ENCODE assay signal across 19 cellular contexts in the genomic region with DNA sequence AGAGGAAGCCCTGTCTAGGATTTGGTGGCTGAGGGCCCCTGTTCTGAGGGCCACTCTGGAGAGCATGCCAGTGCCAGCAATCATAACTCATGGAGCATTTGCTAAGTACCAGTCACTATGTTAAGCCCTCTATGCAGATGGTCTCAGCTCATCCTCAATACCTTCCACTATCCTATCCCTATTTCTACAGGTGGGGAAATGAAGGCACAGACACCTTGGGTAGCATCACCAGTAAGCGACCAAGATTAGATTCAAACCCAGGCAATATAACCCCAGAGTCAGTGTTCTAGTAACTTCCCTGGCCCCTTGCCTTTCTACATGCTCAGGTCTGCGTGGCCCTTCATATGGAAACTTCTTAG. TPM values are rescaled to one million over a fixed set of nuclear protein-coding genes. Genes with fewer than 3 reads are reported as not detected.
DNase-seq lines count a peak whose midpoint lies in the region; ATAC-seq, FAIRE-seq and TF ChIP-seq lines count a peak whose summit lies in the region.
"Had no signal": no experiment of that assay in that cellular context is flagged by ENCODE, and none has a peak within 500 bp of the region (broad histone marks: within the 10 kb centered on the region; RNA-seq: fewer than 3 reads in every experiment).

No MANE protein-coding gene starts in this region.

- no peak for FAIRE-seq in GM12878 (lab: Jason Lieb, UNC)
- FAIRE-seq in GM19239 (lab: Jason Lieb, UNC), result no peak
- FAIRE-seq: colon, kidney had no signal

- H3K79me2 ChIP-seq in GM12878 (ENCODE audit: control insufficient read depth, insufficient read depth, low read length), result no peaks in the 10 kb centered on the region

- peaks cover 31% of the 10 kb centered on the region for H3K36me3 ChIP-seq in A673 (ENCODE audit: insufficient read depth, low read length, poor library complexity, severe bottlenecking)
- H3K36me3 ChIP-seq in HEK293 (ENCODE audit: control insufficient read depth in 2 of 2, insufficient read depth in 1 of 2, low read length in 2 of 2), result peaks cover 0 to 77% of the 10 kb centered on the region in 2 experiments
- H3K36me3 ChIP-seq in GM12878 (ENCODE audit: control insufficient read depth in 2 of 2, insufficient read depth in 2 of 2, low read length in 1 of 2), result peaks cover 4 to 19% of the 10 kb centered on the region in 2 experiments; a peak in 3 of 4 replicates

- BruUV-seq in A673 (replicated peaks; lab: Mats Ljungman, UMichigan) (no TSS peak), GM12878 (replicated peaks; lab: Mats Ljungman, UMichigan) (TSS peak; percentile 37)

- SMC1A ChIA-PET in GM12878 (lab: Charles Lee; ENCODE audit: uncharacterized antibody, unreplicated experiment), result interaction anchor here (0.7 to 3.1 kb wide), 7 partner anchors 9 to 427 kb away, joined by 3 to 16 read pairs (median 4); no protein-coding TSS in a partner anchor

- TF ChIP-seq RAD21 in GM12878 (IDR thresholded peaks at IDR 0.05; ENCODE audit: insufficient read depth, low read depth, low read length), result no peak

- ATAC-seq in GM12878 (no peak), HG03520 (IDR thresholded peaks at IDR 0.05; ENCODE audit: unreplicated experiment) (no peak), HG02763 (IDR thresholded peaks at IDR 0.05; ENCODE audit: unreplicated experiment) (no peak)
- ATAC-seq in activated CD4-positive, alpha-beta T cell treated with anti-CD3 and anti-CD28 coated beads for 36 hours, result no peak

- H3K27me3 Mint-ChIP-seq in nephron (ENCODE audit: low read depth), result no peaks in the 10 kb centered on the region
- H3K27me3 Mint-ChIP-seq in activated CD4-positive, alpha-beta T cell treated with anti-CD3 and anti-CD28 coated beads for 36 hours, result no peaks in the 10 kb centered on the region
- H3K27me3 Mint-ChIP-seq: naive B cell had no signal

- no peak for DNase-seq in A673 (ENCODE audit: low spot score)
- no peak for DNase-seq in GM12878 (ENCODE audit: low read depth, low spot score)
- no peak for DNase-seq in activated CD4-positive, alpha-beta T cell treated with anti-CD3 and anti-CD28 coated beads for 36 hours
- DNase-seq in GM19239 (ENCODE audit: insufficient read length, low spot score), result no peak

- RAD21 ChIA-PET in GM12878 (lab: Charles Lee; ENCODE audit: unreplicated experiment), result interaction anchor here (0.5 to 1.5 kb wide), 12 partner anchors 14 to 1060 kb away, joined by 3 to 33 read pairs (median 3); no protein-coding TSS in a partner anchor

- H3K9ac ChIP-seq in GM12878 (ENCODE audit: control insufficient read depth, insufficient read depth, low read length), result no peak overlapping the region

- no peaks in the 10 kb centered on the region for H3K4me1 Mint-ChIP-seq in nephron
- H3K4me1 Mint-ChIP-seq in activated CD4-positive, alpha-beta T cell treated with anti-CD3 and anti-CD28 coated beads for 36 hours, result no peaks in the 10 kb centered on the region

- in situ Hi-C loops in GM12878 (cut with MboI), result no loop called here

- H3K27ac ChIP-seq in A673 (ENCODE audit: low read depth, low read length, poor library complexity, severe bottlenecking), result peak overlapping the region; percentile 33
- H3K27ac ChIP-seq in HEK293 (ENCODE audit: extremely low read depth, low read depth, low read length), result no peak overlapping the region
- no peak overlapping the region for H3K27ac ChIP-seq in GM12878 (ENCODE audit: control insufficient read depth, insufficient read depth)
- H3K27ac ChIP-seq: ascending aorta, epithelial cell of prostate, foreskin keratinocyte, tibial artery had no signal

- no peaks in the 10 kb centered on the region for H4K20me1 ChIP-seq in GM12878 (ENCODE audit: control insufficient read depth, insufficient read depth)

- H3K9me3 ChIP-seq in A673 (ENCODE audit: low read depth, low read length, poor library complexity, severe bottlenecking) (no peaks in the 10 kb centered on the region), HEK293 (ENCODE audit: control insufficient read depth, insufficient read depth, low read depth, low read length) (no peaks in the 10 kb centered on the region), GM12878 (replicated peaks; ENCODE audit: control insufficient read depth, insufficient read depth, low read length) (no peaks in the 10 kb centered on the region)
- H3K9me3 ChIP-seq: ascending aorta, tibial artery had no signal

- intact Hi-C loops in A673 (cut with micrococcal nuclease; ENCODE audit: unreplicated experiment) (loop anchor here (10.0 kb wide), 1 partner anchor 424 kb away; no protein-coding TSS in a partner anchor), GM12878 (cut with micrococcal nuclease; ENCODE audit: unreplicated experiment) (loop anchor here (1.0 to 5.0 kb wide), 2 partner anchors 330 to 426 kb away; no protein-coding TSS in a partner anchor)
- intact Hi-C loops in activated CD4-positive, alpha-beta T cell treated with anti-CD3 and anti-CD28 coated beads for 36 hours (cut with DNase I, micrococcal nuclease), result loop anchor here (1.0 to 5.0 kb wide), 3 partner anchors 12 to 330 kb away; a partner anchor contains a TSS

- H3K9me3 Mint-ChIP-seq in nephron, result no peaks in the 10 kb centered on the region
- no peaks in the 10 kb centered on the region for H3K9me3 Mint-ChIP-seq in activated CD4-positive, alpha-beta T cell treated with anti-CD3 and anti-CD28 coated beads for 36 hours (ENCODE audit: low read depth)
- H3K9me3 Mint-ChIP-seq: activated naive CD4-positive, alpha-beta T cell treated with anti-CD3 and anti-CD28 coated beads for 36 hours; naive B cell; stimulated activated effector memory CD8-positive, alpha-beta T cell treated with anti-CD3 and anti-CD28 coated beads, Interleukin-12 subunit alpha, Interleukin-12 subunit beta, amount 100 ng/mL, for 72 hours had no signal

- CTCF ChIA-PET in A673 (lab: Charles Lee), result interaction anchor here (0.6 to 2.6 kb wide), 8 partner anchors 9 to 432 kb away, joined by 3 to 41 read pairs (median 4); a partner anchor contains a TSS
- CTCF ChIA-PET in HEK293 (lab: Yijun Ruan, JAX), result interaction anchor here (0.6 to 3.1 kb wide), 47 partner anchors 8 to 542 kb away, joined by 3 to 29 read pairs (median 5); a partner anchor contains a TSS
- CTCF ChIA-PET in GM12878 (lab: Yijun Ruan, JAX), result interaction anchor here (0.7 to 3.4 kb wide), 23 partner anchors 8 to 425 kb away, joined by 3 to 40 read pairs (median 5); a partner anchor contains a TSS
- CTCF ChIA-PET in activated CD4-positive, alpha-beta T cell treated with anti-CD3 and anti-CD28 coated beads for 36 hours (lab: Charles Lee), result interaction anchor here (0.6 to 3.6 kb wide), 20 partner anchors 8 to 524 kb away, joined by 3 to 31 read pairs (median 6); a partner anchor contains a TSS

- H3K4me1 ChIP-seq in A673 (ENCODE audit: insufficient read depth, low read length, poor library complexity, severe bottlenecking) (no peaks in the 10 kb centered on the region), HEK293 (ENCODE audit: control insufficient read depth, insufficient read depth, low read length) (no peaks in the 10 kb centered on the region), GM12878 (ENCODE audit: control insufficient read depth, insufficient read depth, low read length) (no peaks in the 10 kb centered on the region)
- H3K4me1 ChIP-seq: ascending aorta had no signal

- H3K27me3 ChIP-seq in A673 (replicated peaks; ENCODE audit: insufficient read depth, low read depth, low read length, poor library complexity) (no peaks in the 10 kb centered on the region), GM12878 (replicated peaks in 1 of 2; ENCODE audit: control insufficient read depth in 2 of 2, insufficient read depth in 2 of 2, low read length in 1 of 2) (no peaks in the 10 kb centered on the region)
- H3K27me3 ChIP-seq: ascending aorta, foreskin keratinocyte, tibial artery had no signal

- WGBS in GM12878 (ENCODE audit: insufficient coverage, insufficient replicate concordance, low lambda C conversion rate, missing lambda C conversion rate), result 79% methylated on average over 2 of the region's 2 CpGs

- H3K4me3 ChIP-seq in A673 (ENCODE audit: low read depth, low read length, poor library complexity, severe bottlenecking) (no peak overlapping the region), HEK293 (ENCODE audit: low read depth, low read length) (no peak overlapping the region), GM12878 (no peak overlapping the region)
- H3K4me3 ChIP-seq: ascending aorta, tibial artery had no signal

- H3K36me3 Mint-ChIP-seq in nephron (ENCODE audit: low read depth), result peaks cover 14% of the 10 kb centered on the region
- peaks cover 7% of the 10 kb centered on the region for H3K36me3 Mint-ChIP-seq in activated CD4-positive, alpha-beta T cell treated with anti-CD3 and anti-CD28 coated beads for 36 hours (ENCODE audit: low read depth)
- H3K36me3 Mint-ChIP-seq: stimulated activated effector memory CD8-positive, alpha-beta T cell treated with anti-CD3 and anti-CD28 coated beads, Interleukin-12 subunit alpha, Interleukin-12 subunit beta, amount 100 ng/mL, for 72 hours had no signal

- TF ChIP-seq EP300 in GM12878 (IDR thresholded peaks at IDR 0.05; ENCODE audit: borderline replicate concordance in 1 of 2, control insufficient read depth in 1 of 2, low read depth in 2 of 2, low read length in 2 of 2), result no peak

- TF ChIP-seq POLR2A in GM12878 (IDR thresholded peaks at IDR 0.05; ENCODE audit: low read depth, low read length), result no peak

- no peak overlapping the region for H3K4me3 Mint-ChIP-seq in nephron
- no peak overlapping the region for H3K4me3 Mint-ChIP-seq in activated CD4-positive, alpha-beta T cell treated with anti-CD3 and anti-CD28 coated beads for 36 hours
- H3K4me3 Mint-ChIP-seq: activated naive CD4-positive, alpha-beta T cell treated with anti-CD3 and anti-CD28 coated beads for 36 hours; naive B cell; stimulated activated effector memory CD8-positive, alpha-beta T cell treated with anti-CD3 and anti-CD28 coated beads, Interleukin-12 subunit alpha, Interleukin-12 subunit beta, amount 100 ng/mL, for 72 hours had no signal

- POLR2A ChIA-PET in A673 (lab: Charles Lee; ENCODE audit: low non-redundant PET) (interaction anchor here (0.6 to 0.7 kb wide), 2 partner anchors 100 to 330 kb away, joined by 4 to 6 read pairs; no protein-coding TSS in a partner anchor), HEK293 (lab: Yijun Ruan, JAX) (interaction anchor here (0.5 to 1.3 kb wide), 14 partner anchors 9 to 345 kb away, joined by 3 to 12 read pairs (median 4); no protein-coding TSS in a partner anchor), GM12878 (lab: Charles Lee) (no interaction called here)
- POLR2A ChIA-PET in activated CD4-positive, alpha-beta T cell treated with anti-CD3 and anti-CD28 coated beads for 36 hours (lab: Charles Lee), result interaction anchor here (1.0 to 1.4 kb wide), 4 partner anchors 9 to 330 kb away, joined by 3 to 6 read pairs (median 5); no protein-coding TSS in a partner anchor

- H3K4me2 ChIP-seq in GM12878 (ENCODE audit: control insufficient read depth, insufficient read depth), result no peak overlapping the region

- TF ChIP-seq CTCF in A673 (conservative IDR thresholded peaks at IDR 0.05; ENCODE audit: low read depth, low read length), result no peak
- no peak for TF ChIP-seq CTCF in HEK293 (tag by site-specific recombination; IDR thresholded peaks at IDR 0.05)
- no peak for TF ChIP-seq CTCF in GM12878 (IDR thresholded peaks at IDR 0.05 in 2 of 3, conservative IDR thresholded peaks at IDR 0.05 in 1 of 3; ENCODE audit: control insufficient read depth in 2 of 3, extremely low read depth in 1 of 3, insufficient read depth in 1 of 3, low read depth in 3 of 3, low read length in 3 of 3)
- peak; percentile 39 to 61 (median 42) for TF ChIP-seq CTCF in nephron (IDR thresholded peaks at IDR 0.05; ENCODE audit: unreplicated experiment in 3 of 3)

- H2AFZ ChIP-seq in GM12878 (ENCODE audit: control insufficient read depth, low read depth, low read length), result no peak overlapping the region

- H3K27ac Mint-ChIP-seq in nephron, result no peak overlapping the region
- H3K27ac Mint-ChIP-seq in activated CD4-positive, alpha-beta T cell treated with anti-CD3 and anti-CD28 coated beads for 36 hours, result no peak overlapping the region
- H3K27ac Mint-ChIP-seq: activated naive CD4-positive, alpha-beta T cell treated with anti-CD3 and anti-CD28 coated beads for 36 hours; naive B cell; stimulated activated effector memory CD8-positive, alpha-beta T cell treated with anti-CD3 and anti-CD28 coated beads, Interleukin-12 subunit alpha, Interleukin-12 subunit beta, amount 100 ng/mL, for 72 hours had no signal

RNA-seq across cellular contexts. Expression of a gene that starts 7.9 kb away (rescaled TPM):
- total RNA-seq in A673 (2021), result 84.3 and 85.2 TPM in 2 replicates
- 9.5 and 10.3 TPM in 2 replicates for total RNA-seq in GM12878 (2013; cell fraction: nucleolus; rRNA removed)
- 0.22 and 0.45 TPM in 2 replicates for total RNA-seq in GM12878 (2014; rRNA removed)
- 0.36 and 0.60 TPM in 2 replicates for total RNA-seq in GM12878 (2014; rRNA removed; fragmentation: Illumina TruSeq; extraction: Trizol)
- 1.2 and 1.4 TPM in 2 replicates for total RNA-seq in GM12878 (2021)
- polyA plus RNA-seq in GM12878 (2011; ENCODE audit: low read depth), result 1.4 TPM
- polyA plus RNA-seq in GM12878 (2011; rRNA removed), result 3.2 and 3.4 TPM in 2 replicates
- polyA plus RNA-seq in GM12878 (2011; cell fraction: cytosol; rRNA removed), result 1.7 and 1.9 TPM in 2 replicates
- 4.1 and 4.2 TPM in 2 replicates for polyA plus RNA-seq in GM12878 (2011; cell fraction: nucleus; rRNA removed)
- 1.7 and 2.6 TPM in 2 replicates for polyA plus RNA-seq in GM12878 (2012)
- 1.1 and 1.6 TPM in 2 replicates for polyA plus RNA-seq in GM12878 (2014; fragmentation: Illumina TruSeq; extraction: Trizol)
- under 1 TPM; 0.20 to 0.34 TPM for polyA plus RNA-seq in GM12878 (2014; fragmentation: Nextera tagmentation; extraction: Ambion mirVana)
- 0.74 and 1.3 TPM in 2 replicates for polyA plus RNA-seq in GM12878 (2014; rRNA removed)
- under 1 TPM; 0.70 to 0.73 TPM for polyA plus RNA-seq in GM12878 (2016; fragmentation: Nextera tagmentation; extraction: Ambion mirVana)
- polyA minus RNA-seq in GM12878 (2011; rRNA and poly(A)+ RNA removed), result 1.9 TPM in 2 replicates
- 0.80 and 0.83 TPM in 2 replicates for polyA minus RNA-seq in GM12878 (2011; cell fraction: cytosol; rRNA and poly(A)+ RNA removed)
- polyA minus RNA-seq in GM12878 (2011; cell fraction: nucleus; rRNA and poly(A)+ RNA removed), result 2.9 and 3.9 TPM in 2 replicates
- 1 to 10 TPM; 5.8 to 6.2 TPM for total RNA-seq in activated CD4-positive, alpha-beta T cell treated with anti-CD3 and anti-CD28 coated beads for 36 hours

RNA-seq across cellular contexts. Expression of a gene that starts 45.5 kb away (rescaled TPM):
- total RNA-seq in A673 (2021), result 1,866 and 1,908 TPM in 2 replicates
- under 0.01 TPM in 2 replicates for total RNA-seq in GM12878 (2013; cell fraction: nucleolus; rRNA removed)
- total RNA-seq in GM12878 (2014; rRNA removed), result under 0.01 TPM in 2 replicates
- total RNA-seq in GM12878 (2014; rRNA removed; fragmentation: Illumina TruSeq; extraction: Trizol), result 20,946 and 25,634 TPM in 2 replicates
- total RNA-seq in GM12878 (2021), result 2,403 and 2,678 TPM in 2 replicates
- polyA plus RNA-seq in GM12878 (2011; ENCODE audit: low read depth), result not detected
- polyA plus RNA-seq in GM12878 (2011; rRNA removed), result 82.4 and 113 TPM in 2 replicates
- under 0.01 TPM in 1 of 2 replicates, not detected in the other for polyA plus RNA-seq in GM12878 (2011; cell fraction: cytosol; rRNA removed)
- under 0.01 TPM in 2 replicates for polyA plus RNA-seq in GM12878 (2011; cell fraction: nucleus; rRNA removed)
- polyA plus RNA-seq in GM12878 (2012), result 66.2 TPM in 1 of 2 replicates, not detected in the other
- not detected in 2 replicates for polyA plus RNA-seq in GM12878 (2014; fragmentation: Illumina TruSeq; extraction: Trizol)
- 1 to 10 TPM; 4.5 to 4.9 TPM for polyA plus RNA-seq in GM12878 (2014; fragmentation: Nextera tagmentation; extraction: Ambion mirVana)
- polyA plus RNA-seq in GM12878 (2014; rRNA removed), result not detected in 2 replicates
- polyA plus RNA-seq in GM12878 (2016; fragmentation: Nextera tagmentation; extraction: Ambion mirVana), result 1 to 10 TPM; 2.6 to 3.6 TPM
- polyA minus RNA-seq in GM12878 (2011; rRNA and poly(A)+ RNA removed), result under 0.01 and 12,429 TPM in 2 replicates
- polyA minus RNA-seq in GM12878 (2011; cell fraction: cytosol; rRNA and poly(A)+ RNA removed), result 90,580 and 95,504 TPM in 2 replicates
- polyA minus RNA-seq in GM12878 (2011; cell fraction: nucleus; rRNA and poly(A)+ RNA removed), result 67,711 and 110,374 TPM in 2 replicates
- total RNA-seq in activated CD4-positive, alpha-beta T cell treated with anti-CD3 and anti-CD28 coated beads for 36 hours, result 1,000 to 10,000 TPM; 1,573 to 2,291 TPM
- total RNA-seq: LHCN-M2 had no signal
- polyA plus RNA-seq: AG04450, foreskin keratinocyte had no signal

Comparison
In these comparisons a context has a peak if more than half of its experiments do, and no peak if none do; other contexts are left out.
1. CTCF ChIP-seq: peak in nephron (3 of 3); none in A673 (single experiment), HEK293 (single experiment) and GM12878 (0 of 3).